Comparison of ENCODE assay signal across 1 cellular context in the genomic region with DNA sequence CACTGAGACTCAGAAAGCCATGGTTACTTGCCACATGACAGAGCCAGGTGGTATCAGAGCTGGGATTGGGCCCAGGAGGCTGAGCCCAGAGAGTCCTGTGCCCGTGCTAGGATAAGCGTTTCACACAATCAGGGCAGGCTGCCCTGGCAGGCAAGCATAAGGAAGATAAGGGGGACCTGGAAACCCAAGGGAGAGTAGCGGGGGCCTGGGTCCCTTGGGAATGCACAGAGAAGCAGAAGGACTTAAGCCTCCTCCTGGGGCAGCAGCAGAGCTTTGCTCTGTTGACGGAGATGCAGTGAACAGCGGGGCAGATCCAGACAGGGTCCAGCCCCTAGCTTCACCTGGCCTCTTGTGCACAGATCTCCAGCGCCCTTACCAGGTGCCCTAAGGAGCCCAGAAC.
TF ChIP-seq lines count a peak whose summit lies in the region.

No MANE protein-coding gene starts in this region.

TF ChIP-seq in HepG2, 621 proteins besides CTCF, POLR2A, EP300 and RAD21 (continued from another document and continues in another):
- TF ChIP-seq XBP1 (CRISPR knock-in tag; IDR thresholded peaks at IDR 0.05) (no peak), SP1 (IDR thresholded peaks at IDR 0.05) (no peak), SP1 (CRISPR knock-in tag; IDR thresholded peaks at IDR 0.05) (no peak), XRCC5 (optimal IDR thresholded peaks at IDR 0.05; ENCODE audit: low read length) (no peak), HNF4A (CRISPR knock-in tag; IDR thresholded peaks at IDR 0.05) (no peak), SALL1 (CRISPR knock-in tag; IDR thresholded peaks at IDR 0.05) (no peak), ZNF12 (CRISPR knock-in tag; IDR thresholded peaks at IDR 0.05) (no peak), ADNP (CRISPR knock-in tag; IDR thresholded peaks at IDR 0.05) (no peak), SRF (IDR thresholded peaks at IDR 0.05; ENCODE audit: low read depth, low read length) (no peak), ZNF670 (CRISPR knock-in tag; IDR thresholded peaks at IDR 0.05; ENCODE audit: borderline replicate concordance) (0 out of 2 replicates have a peak, but pooled peaks have one; percentile 11), ZNF878 (CRISPR knock-in tag; IDR thresholded peaks at IDR 0.05) (no peak), ZNF569 (CRISPR knock-in tag; IDR thresholded peaks at IDR 0.05; ENCODE audit: borderline replicate concordance) (no peak), FOXA1 (IDR thresholded peaks at IDR 0.05) (no peak), FOXA1 (CRISPR knock-in tag; IDR thresholded peaks at IDR 0.05) (0 out of 2 replicates have a peak, but pooled peaks have one; percentile 10), U2AF2 (IDR thresholded peaks at IDR 0.05; ENCODE audit: low read depth, low read length) (no peak), ARNTL (CRISPR knock-in tag; IDR thresholded peaks at IDR 0.05) (no peak), SMAD9 (CRISPR knock-in tag; IDR thresholded peaks at IDR 0.05) (no peak), MED8 (CRISPR knock-in tag; IDR thresholded peaks at IDR 0.05; ENCODE audit: insufficient replicate concordance) (no peak), SIX1 (CRISPR knock-in tag; IDR thresholded peaks at IDR 0.05; ENCODE audit: borderline replicate concordance) (no peak), CREM (IDR thresholded peaks at IDR 0.05) (no peak), CREM (CRISPR knock-in tag; IDR thresholded peaks at IDR 0.05) (no peak)
- TF ChIP-seq, protein P1, sequence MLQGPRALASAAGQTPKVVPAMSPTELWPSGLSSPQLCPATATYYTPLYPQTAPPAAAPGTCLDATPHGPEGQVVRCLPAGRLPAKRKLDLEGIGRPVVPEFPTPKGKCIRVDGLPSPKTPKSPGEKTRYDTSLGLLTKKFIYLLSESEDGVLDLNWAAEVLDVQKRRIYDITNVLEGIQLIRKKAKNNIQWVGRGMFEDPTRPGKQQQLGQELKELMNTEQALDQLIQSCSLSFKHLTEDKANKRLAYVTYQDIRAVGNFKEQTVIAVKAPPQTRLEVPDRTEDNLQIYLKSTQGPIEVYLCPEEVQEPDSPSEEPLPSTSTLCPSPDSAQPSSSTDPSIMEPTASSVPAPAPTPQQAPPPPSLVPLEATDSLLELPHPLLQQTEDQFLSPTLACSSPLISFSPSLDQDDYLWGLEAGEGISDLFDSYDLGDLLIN (CRISPR knock-in tag; IDR thresholded peaks at IDR 0.05; ENCODE audit: borderline replicate concordance), result no peak
- TF ChIP-seq, protein P2, sequence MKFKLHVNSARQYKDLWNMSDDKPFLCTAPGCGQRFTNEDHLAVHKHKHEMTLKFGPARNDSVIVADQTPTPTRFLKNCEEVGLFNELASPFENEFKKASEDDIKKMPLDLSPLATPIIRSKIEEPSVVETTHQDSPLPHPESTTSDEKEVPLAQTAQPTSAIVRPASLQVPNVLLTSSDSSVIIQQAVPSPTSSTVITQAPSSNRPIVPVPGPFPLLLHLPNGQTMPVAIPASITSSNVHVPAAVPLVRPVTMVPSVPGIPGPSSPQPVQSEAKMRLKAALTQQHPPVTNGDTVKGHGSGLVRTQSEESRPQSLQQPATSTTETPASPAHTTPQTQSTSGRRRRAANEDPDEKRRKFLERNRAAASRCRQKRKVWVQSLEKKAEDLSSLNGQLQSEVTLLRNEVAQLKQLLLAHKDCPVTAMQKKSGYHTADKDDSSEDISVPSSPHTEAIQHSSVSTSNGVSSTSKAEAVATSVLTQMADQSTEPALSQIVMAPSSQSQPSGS (CRISPR knock-in tag; IDR thresholded peaks at IDR 0.05), result no peak; the same call in 1 of the 2 replicates
- TF ChIP-seq, protein P3, sequence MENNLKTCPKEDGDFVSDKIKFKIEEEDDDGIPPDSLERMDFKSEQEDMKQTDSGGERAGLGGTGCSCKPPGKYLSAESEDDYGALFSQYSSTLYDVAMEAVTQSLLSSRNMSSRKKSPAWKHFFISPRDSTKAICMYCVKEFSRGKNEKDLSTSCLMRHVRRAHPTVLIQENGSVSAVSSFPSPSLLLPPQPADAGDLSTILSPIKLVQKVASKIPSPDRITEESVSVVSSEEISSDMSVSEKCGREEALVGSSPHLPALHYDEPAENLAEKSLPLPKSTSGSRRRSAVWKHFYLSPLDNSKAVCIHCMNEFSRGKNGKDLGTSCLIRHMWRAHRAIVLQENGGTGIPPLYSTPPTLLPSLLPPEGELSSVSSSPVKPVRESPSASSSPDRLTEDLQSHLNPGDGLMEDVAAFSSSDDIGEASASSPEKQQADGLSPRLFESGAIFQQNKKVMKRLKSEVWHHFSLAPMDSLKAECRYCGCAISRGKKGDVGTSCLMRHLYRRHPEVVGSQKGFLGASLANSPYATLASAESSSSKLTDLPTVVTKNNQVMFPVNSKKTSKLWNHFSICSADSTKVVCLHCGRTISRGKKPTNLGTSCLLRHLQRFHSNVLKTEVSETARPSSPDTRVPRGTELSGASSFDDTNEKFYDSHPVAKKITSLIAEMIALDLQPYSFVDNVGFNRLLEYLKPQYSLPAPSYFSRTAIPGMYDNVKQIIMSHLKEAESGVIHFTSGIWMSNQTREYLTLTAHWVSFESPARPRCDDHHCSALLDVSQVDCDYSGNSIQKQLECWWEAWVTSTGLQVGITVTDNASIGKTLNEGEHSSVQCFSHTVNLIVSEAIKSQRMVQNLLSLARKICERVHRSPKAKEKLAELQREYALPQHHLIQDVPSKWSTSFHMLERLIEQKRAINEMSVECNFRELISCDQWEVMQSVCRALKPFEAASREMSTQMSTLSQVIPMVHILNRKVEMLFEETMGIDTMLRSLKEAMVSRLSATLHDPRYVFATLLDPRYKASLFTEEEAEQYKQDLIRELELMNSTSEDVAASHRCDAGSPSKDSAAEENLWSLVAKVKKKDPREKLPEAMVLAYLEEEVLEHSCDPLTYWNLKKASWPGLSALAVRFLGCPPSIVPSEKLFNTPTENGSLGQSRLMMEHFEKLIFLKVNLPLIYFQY (CRISPR knock-in tag; IDR thresholded peaks at IDR 0.05; ENCODE audit: borderline replicate concordance), result no peak
- TF ChIP-seq, protein P4, sequence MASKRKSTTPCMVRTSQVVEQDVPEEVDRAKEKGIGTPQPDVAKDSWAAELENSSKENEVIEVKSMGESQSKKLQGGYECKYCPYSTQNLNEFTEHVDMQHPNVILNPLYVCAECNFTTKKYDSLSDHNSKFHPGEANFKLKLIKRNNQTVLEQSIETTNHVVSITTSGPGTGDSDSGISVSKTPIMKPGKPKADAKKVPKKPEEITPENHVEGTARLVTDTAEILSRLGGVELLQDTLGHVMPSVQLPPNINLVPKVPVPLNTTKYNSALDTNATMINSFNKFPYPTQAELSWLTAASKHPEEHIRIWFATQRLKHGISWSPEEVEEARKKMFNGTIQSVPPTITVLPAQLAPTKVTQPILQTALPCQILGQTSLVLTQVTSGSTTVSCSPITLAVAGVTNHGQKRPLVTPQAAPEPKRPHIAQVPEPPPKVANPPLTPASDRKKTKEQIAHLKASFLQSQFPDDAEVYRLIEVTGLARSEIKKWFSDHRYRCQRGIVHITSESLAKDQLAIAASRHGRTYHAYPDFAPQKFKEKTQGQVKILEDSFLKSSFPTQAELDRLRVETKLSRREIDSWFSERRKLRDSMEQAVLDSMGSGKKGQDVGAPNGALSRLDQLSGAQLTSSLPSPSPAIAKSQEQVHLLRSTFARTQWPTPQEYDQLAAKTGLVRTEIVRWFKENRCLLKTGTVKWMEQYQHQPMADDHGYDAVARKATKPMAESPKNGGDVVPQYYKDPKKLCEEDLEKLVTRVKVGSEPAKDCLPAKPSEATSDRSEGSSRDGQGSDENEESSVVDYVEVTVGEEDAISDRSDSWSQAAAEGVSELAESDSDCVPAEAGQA (IDR thresholded peaks at IDR 0.05; ENCODE audit: low read depth), result no peak
- TF ChIP-seq, protein P4 (CRISPR knock-in tag; IDR thresholded peaks at IDR 0.05; ENCODE audit: borderline replicate concordance), result no peak
- TF ChIP-seq, protein P5, sequence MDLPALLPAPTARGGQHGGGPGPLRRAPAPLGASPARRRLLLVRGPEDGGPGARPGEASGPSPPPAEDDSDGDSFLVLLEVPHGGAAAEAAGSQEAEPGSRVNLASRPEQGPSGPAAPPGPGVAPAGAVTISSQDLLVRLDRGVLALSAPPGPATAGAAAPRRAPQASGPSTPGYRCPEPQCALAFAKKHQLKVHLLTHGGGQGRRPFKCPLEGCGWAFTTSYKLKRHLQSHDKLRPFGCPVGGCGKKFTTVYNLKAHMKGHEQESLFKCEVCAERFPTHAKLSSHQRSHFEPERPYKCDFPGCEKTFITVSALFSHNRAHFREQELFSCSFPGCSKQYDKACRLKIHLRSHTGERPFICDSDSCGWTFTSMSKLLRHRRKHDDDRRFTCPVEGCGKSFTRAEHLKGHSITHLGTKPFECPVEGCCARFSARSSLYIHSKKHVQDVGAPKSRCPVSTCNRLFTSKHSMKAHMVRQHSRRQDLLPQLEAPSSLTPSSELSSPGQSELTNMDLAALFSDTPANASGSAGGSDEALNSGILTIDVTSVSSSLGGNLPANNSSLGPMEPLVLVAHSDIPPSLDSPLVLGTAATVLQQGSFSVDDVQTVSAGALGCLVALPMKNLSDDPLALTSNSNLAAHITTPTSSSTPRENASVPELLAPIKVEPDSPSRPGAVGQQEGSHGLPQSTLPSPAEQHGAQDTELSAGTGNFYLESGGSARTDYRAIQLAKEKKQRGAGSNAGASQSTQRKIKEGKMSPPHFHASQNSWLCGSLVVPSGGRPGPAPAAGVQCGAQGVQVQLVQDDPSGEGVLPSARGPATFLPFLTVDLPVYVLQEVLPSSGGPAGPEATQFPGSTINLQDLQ (CRISPR knock-in tag; IDR thresholded peaks at IDR 0.05), result no peak
- TF ChIP-seq, protein P6, sequence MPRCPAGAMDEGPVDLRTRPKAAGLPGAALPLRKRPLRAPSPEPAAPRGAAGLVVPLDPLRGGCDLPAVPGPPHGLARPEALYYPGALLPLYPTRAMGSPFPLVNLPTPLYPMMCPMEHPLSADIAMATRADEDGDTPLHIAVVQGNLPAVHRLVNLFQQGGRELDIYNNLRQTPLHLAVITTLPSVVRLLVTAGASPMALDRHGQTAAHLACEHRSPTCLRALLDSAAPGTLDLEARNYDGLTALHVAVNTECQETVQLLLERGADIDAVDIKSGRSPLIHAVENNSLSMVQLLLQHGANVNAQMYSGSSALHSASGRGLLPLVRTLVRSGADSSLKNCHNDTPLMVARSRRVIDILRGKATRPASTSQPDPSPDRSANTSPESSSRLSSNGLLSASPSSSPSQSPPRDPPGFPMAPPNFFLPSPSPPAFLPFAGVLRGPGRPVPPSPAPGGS (CRISPR knock-in tag; IDR thresholded peaks at IDR 0.05), result peak; percentile 46; the same call in 1 of the 2 replicates
- TF ChIP-seq, protein P7, sequence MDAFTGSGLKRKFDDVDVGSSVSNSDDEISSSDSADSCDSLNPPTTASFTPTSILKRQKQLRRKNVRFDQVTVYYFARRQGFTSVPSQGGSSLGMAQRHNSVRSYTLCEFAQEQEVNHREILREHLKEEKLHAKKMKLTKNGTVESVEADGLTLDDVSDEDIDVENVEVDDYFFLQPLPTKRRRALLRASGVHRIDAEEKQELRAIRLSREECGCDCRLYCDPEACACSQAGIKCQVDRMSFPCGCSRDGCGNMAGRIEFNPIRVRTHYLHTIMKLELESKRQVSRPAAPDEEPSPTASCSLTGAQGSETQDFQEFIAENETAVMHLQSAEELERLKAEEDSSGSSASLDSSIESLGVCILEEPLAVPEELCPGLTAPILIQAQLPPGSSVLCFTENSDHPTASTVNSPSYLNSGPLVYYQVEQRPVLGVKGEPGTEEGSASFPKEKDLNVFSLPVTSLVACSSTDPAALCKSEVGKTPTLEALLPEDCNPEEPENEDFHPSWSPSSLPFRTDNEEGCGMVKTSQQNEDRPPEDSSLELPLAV (CRISPR knock-in tag; conservative IDR thresholded peaks at IDR 0.05; ENCODE audit: low read depth), result no peak
- TF ChIP-seq, protein P8, sequence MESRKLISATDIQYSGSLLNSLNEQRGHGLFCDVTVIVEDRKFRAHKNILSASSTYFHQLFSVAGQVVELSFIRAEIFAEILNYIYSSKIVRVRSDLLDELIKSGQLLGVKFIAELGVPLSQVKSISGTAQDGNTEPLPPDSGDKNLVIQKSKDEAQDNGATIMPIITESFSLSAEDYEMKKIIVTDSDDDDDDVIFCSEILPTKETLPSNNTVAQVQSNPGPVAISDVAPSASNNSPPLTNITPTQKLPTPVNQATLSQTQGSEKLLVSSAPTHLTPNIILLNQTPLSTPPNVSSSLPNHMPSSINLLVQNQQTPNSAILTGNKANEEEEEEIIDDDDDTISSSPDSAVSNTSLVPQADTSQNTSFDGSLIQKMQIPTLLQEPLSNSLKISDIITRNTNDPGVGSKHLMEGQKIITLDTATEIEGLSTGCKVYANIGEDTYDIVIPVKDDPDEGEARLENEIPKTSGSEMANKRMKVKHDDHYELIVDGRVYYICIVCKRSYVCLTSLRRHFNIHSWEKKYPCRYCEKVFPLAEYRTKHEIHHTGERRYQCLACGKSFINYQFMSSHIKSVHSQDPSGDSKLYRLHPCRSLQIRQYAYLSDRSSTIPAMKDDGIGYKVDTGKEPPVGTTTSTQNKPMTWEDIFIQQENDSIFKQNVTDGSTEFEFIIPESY (CRISPR knock-in tag; IDR thresholded peaks at IDR 0.05), result 0 out of 2 replicates have a peak, but pooled peaks have one; percentile 1
